ENCODE assay signal across 1 cellular context in genomic region chr1:40823345-40823744, GRCh38.
TF ChIP-seq lines count a peak whose summit lies in the region.

No MANE protein-coding gene starts in this region.

TF ChIP-seq in GM23338, 12 proteins besides CTCF, POLR2A, EP300 and RAD21 (continued from another document):
- TF ChIP-seq, protein P1, sequence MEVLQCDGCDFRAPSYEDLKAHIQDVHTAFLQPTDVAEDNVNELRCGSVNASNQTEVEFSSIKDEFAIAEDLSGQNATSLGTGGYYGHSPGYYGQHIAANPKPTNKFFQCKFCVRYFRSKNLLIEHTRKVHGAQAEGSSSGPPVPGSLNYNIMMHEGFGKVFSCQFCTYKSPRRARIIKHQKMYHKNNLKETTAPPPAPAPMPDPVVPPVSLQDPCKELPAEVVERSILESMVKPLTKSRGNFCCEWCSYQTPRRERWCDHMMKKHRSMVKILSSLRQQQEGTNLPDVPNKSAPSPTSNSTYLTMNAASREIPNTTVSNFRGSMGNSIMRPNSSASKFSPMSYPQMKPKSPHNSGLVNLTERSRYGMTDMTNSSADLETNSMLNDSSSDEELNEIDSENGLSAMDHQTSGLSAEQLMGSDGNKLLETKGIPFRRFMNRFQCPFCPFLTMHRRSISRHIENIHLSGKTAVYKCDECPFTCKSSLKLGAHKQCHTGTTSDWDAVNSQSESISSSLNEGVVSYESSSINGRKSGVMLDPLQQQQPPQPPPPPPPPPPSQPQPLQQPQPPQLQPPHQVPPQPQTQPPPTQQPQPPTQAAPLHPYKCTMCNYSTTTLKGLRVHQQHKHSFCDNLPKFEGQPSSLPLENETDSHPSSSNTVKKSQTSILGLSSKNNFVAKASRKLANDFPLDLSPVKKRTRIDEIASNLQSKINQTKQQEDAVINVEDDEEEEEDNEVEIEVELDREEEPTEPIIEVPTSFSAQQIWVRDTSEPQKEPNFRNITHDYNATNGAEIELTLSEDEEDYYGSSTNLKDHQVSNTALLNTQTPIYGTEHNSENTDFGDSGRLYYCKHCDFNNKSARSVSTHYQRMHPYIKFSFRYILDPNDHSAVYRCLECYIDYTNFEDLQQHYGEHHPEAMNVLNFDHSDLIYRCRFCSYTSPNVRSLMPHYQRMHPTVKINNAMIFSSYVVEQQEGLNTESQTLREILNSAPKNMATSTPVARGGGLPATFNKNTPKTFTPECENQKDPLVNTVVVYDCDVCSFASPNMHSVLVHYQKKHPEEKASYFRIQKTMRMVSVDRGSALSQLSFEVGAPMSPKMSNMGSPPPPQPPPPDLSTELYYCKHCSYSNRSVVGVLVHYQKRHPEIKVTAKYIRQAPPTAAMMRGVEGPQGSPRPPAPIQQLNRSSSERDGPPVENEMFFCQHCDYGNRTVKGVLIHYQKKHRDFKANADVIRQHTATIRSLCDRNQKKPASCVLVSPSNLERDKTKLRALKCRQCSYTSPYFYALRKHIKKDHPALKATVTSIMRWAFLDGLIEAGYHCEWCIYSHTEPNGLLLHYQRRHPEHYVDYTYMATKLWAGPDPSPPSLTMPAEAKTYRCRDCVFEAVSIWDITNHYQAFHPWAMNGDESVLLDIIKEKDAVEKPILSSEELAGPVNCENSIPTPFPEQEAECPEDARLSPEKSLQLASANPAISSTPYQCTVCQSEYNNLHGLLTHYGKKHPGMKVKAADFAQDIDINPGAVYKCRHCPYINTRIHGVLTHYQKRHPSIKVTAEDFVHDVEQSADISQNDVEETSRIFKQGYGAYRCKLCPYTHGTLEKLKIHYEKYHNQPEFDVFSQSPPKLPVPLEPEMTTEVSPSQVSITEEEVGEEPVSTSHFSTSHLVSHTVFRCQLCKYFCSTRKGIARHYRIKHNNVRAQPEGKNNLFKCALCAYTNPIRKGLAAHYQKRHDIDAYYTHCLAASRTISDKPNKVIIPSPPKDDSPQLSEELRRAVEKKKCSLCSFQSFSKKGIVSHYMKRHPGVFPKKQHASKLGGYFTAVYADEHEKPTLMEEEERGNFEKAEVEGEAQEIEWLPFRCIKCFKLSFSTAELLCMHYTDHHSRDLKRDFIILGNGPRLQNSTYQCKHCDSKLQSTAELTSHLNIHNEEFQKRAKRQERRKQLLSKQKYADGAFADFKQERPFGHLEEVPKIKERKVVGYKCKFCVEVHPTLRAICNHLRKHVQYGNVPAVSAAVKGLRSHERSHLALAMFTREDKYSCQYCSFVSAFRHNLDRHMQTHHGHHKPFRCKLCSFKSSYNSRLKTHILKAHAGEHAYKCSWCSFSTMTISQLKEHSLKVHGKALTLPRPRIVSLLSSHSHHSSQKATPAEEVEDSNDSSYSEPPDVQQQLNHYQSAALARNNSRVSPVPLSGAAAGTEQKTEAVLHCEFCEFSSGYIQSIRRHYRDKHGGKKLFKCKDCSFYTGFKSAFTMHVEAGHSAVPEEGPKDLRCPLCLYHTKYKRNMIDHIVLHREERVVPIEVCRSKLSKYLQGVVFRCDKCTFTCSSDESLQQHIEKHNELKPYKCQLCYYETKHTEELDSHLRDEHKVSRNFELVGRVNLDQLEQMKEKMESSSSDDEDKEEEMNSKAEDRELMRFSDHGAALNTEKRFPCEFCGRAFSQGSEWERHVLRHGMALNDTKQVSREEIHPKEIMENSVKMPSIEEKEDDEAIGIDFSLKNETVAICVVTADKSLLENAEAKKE (CRISPR knock-in tag; IDR thresholded peaks at IDR 0.05): no peak
- TF ChIP-seq, protein P2, sequence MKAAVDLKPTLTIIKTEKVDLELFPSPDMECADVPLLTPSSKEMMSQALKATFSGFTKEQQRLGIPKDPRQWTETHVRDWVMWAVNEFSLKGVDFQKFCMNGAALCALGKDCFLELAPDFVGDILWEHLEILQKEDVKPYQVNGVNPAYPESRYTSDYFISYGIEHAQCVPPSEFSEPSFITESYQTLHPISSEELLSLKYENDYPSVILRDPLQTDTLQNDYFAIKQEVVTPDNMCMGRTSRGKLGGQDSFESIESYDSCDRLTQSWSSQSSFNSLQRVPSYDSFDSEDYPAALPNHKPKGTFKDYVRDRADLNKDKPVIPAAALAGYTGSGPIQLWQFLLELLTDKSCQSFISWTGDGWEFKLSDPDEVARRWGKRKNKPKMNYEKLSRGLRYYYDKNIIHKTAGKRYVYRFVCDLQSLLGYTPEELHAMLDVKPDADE (IDR thresholded peaks at IDR 0.05): no peak
- TF ChIP-seq STAT1 (IDR thresholded peaks at IDR 0.05; ENCODE audit: unreplicated experiment): no peak
- TF ChIP-seq ZNF114 (CRISPR knock-in tag; IDR thresholded peaks at IDR 0.05): no peak
TF ChIP-seq in GM23338: peak in this region for 0.
